Comparison of ENCODE assay signal across 26 cellular contexts in the genomic region with DNA sequence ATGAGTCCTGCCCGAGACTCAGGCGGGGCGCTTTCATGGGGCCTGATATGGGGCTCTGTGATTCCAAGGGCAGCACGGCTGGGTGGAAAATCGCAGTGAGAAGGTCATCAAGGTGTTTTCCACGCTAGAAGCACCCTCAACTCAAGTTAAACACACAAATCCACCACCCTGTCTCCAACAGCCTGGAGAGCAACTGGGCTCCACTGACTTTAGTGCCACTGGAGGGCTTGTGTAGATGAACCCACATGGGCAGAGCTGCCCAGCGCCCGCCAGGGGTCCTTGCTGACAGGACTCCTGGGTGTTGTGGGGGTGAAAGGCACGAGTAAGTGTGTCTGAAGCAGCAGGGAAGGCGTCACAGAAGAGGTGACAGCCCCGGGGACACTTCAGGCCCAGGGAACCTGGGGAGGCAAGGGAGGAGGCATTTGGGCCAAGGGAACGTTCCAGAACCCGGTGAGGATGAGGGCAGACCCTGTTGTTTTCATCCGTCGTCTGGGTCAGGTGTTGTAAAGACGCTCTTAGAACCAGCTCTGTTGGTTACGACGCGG. TPM values are rescaled to one million over a fixed set of nuclear protein-coding genes. Genes with fewer than 3 reads are reported as not detected.
DNase-seq lines count a peak whose midpoint lies in the region; ATAC-seq, FAIRE-seq and TF ChIP-seq lines count a peak whose summit lies in the region.
"Had no signal": no experiment of that assay in that cellular context is flagged by ENCODE, and none has a peak within 500 bp of the region (broad histone marks: within the 10 kb centered on the region; RNA-seq: fewer than 3 reads in every experiment).

No MANE protein-coding gene starts in this region.

- no peak overlapping the region for H2BK15ac ChIP-seq in neuronal stem cell (ENCODE audit: low read length)

- WGBS in neuronal stem cell (ENCODE audit: extremely low coverage in 2 of 2, insufficient read length in 2 of 2, insufficient replicate concordance in 1 of 2), 2 donors = no CpG with 5 or more reads among the region's 19 CpGs

- no peaks in the 10 kb centered on the region for H3K9me3 Mint-ChIP-seq in chondrocyte (ENCODE audit: low read depth)
- no peaks in the 10 kb centered on the region for H3K9me3 Mint-ChIP-seq in T-helper 2 cell treated with Interferon-gamma antibody and Interleukin-4, amounts not matched to agents 5 μg/mL and 100 μg/mL, for 36 hours
- H3K9me3 Mint-ChIP-seq: CD4-positive, alpha-beta memory T cell had no signal

- H2BK5ac ChIP-seq in neuronal stem cell (ENCODE audit: low read length) = no peak overlapping the region

- H3K27ac ChIP-seq in neuronal stem cell (replicated peaks; ENCODE audit: low read length) = no peak overlapping the region
- no peak overlapping the region for H3K27ac ChIP-seq in upper lobe of right lung
- H3K27ac ChIP-seq: GM23248, Peyer's patch, SJCRH30 had no signal

- no peak overlapping the region for H4K91ac ChIP-seq in neuronal stem cell (ENCODE audit: low read depth, low read length, poor library complexity)

- peaks cover 49% of the 10 kb centered on the region for H3K27me3 Mint-ChIP-seq in chondrocyte (ENCODE audit: low read depth)
- H3K27me3 Mint-ChIP-seq in T-helper 2 cell treated with Interferon-gamma antibody and Interleukin-4, amounts not matched to agents 5 μg/mL and 100 μg/mL, for 36 hours (ENCODE audit: low read depth) = peaks cover 5% of the 10 kb centered on the region

- H3K9me3 ChIP-seq in neuronal stem cell (replicated peaks in 1 of 2; ENCODE audit: control insufficient read depth in 2 of 2, insufficient read depth in 1 of 2, low read depth in 1 of 2, low read length in 2 of 2) (no peaks in the 10 kb centered on the region), upper lobe of right lung (no peaks in the 10 kb centered on the region)
- H3K9me3 ChIP-seq: BE2C, Caco-2, Peyer's patch, SJCRH30 had no signal

- H3K4me1 Mint-ChIP-seq in chondrocyte (ENCODE audit: low read depth) = peaks cover 4% of the 10 kb centered on the region
- peaks cover 8% of the 10 kb centered on the region for H3K4me1 Mint-ChIP-seq in T-helper 2 cell treated with Interferon-gamma antibody and Interleukin-4, amounts not matched to agents 5 μg/mL and 100 μg/mL, for 36 hours (ENCODE audit: low read depth)

- H4K8ac ChIP-seq in neuronal stem cell (ENCODE audit: low read depth, low read length) = no peak overlapping the region

- DNase-seq in left cardiac atrium (peak; percentile 17), left ventricle myocardium superior (no peak), chondrocyte (ENCODE audit: low spot score) (peak; percentile 65), neuronal stem cell (ENCODE audit: low spot score) (no peak), upper lobe of right lung (peak; percentile 48), NOMO-1 (lab: John Stamatoyannopoulos, UW; ENCODE audit: unreplicated experiment in 2 of 2) (no peak), RCC 7860 (ENCODE audit: low spot score) (no peak)
- no peak for DNase-seq in T-helper 2 cell treated with Interferon-gamma antibody and Interleukin-4, amounts not matched to agents 5 μg/mL and 100 μg/mL, for 36 hours (ENCODE audit: low spot score)
- DNase-seq: BE2C; Caco-2; CD4-positive, alpha-beta memory T cell; DMS 273 treated with DMSO at 0.1 percent for 48 hours; DMS79 treated with DMSO at 0.1 percent for 48 hours; GM23248; HCEC 1CT; Karpas-422; MV-4-11; NCI-H1105 treated with DMSO at 0.1 percent for 48 hours; NCI-H2029 treated with DMSO at 0.1 percent for 48 hours; NCI-H226; NCI-H510A treated with DMSO at 0.1 percent for 48 hours; NCI-H748 treated with DMSO at 0.1 percent for 48 hours; SJCRH30 had no signal

- peak overlapping the region; percentile 73 for H3K14ac ChIP-seq in neuronal stem cell (ENCODE audit: low read length)

- H3K4me2 ChIP-seq in neuronal stem cell (ENCODE audit: insufficient read depth, low read length, poor library complexity, severe bottlenecking) = no peak overlapping the region

- H3K23ac ChIP-seq in neuronal stem cell (ENCODE audit: low read depth, low read length, poor library complexity) = no peak overlapping the region

- ATAC-seq in left cardiac atrium (no peak), left ventricle myocardium superior (no peak), upper lobe of right lung (no peak)

- no peak overlapping the region for H3K4ac ChIP-seq in neuronal stem cell (ENCODE audit: low read length)

- no peak overlapping the region for H3K4me3 ChIP-seq in neuronal stem cell (ENCODE audit: low read length in 2 of 2)
- no peak overlapping the region for H3K4me3 ChIP-seq in upper lobe of right lung
- H3K4me3 ChIP-seq: GM23248, Peyer's patch, SJCRH30 had no signal

- H3K36me3 ChIP-seq in neuronal stem cell (replicated peaks in 1 of 2; ENCODE audit: control insufficient read depth in 2 of 2, insufficient read depth in 2 of 2, low read length in 2 of 2) (no peaks in the 10 kb centered on the region), upper lobe of right lung (no peaks in the 10 kb centered on the region)
- H3K36me3 ChIP-seq: BE2C, Peyer's patch, SJCRH30 had no signal

- H3K27ac Mint-ChIP-seq in chondrocyte (ENCODE audit: unreplicated experiment) = no peak overlapping the region
- H3K27ac Mint-ChIP-seq in T-helper 2 cell treated with Interferon-gamma antibody and Interleukin-4, amounts not matched to agents 5 μg/mL and 100 μg/mL, for 36 hours = no peak overlapping the region

- H2BK120ac ChIP-seq in neuronal stem cell (ENCODE audit: low read depth, low read length) = no peak overlapping the region

- H3K9ac ChIP-seq in neuronal stem cell (ENCODE audit: low read depth, low read length, poor library complexity) = no peak overlapping the region
- H3K9ac ChIP-seq: GM23248 had no signal

- no peak overlapping the region for H2BK12ac ChIP-seq in neuronal stem cell (ENCODE audit: low read length)

- FAIRE-seq in RCC 7860 (lab: Jason Lieb, UNC) = no peak
- FAIRE-seq: A204.1, HTR-8/SVneo had no signal

- H3K36me3 Mint-ChIP-seq in chondrocyte (ENCODE audit: low read depth) = peaks cover 3% of the 10 kb centered on the region
- no peaks in the 10 kb centered on the region for H3K36me3 Mint-ChIP-seq in T-helper 2 cell treated with Interferon-gamma antibody and Interleukin-4, amounts not matched to agents 5 μg/mL and 100 μg/mL, for 36 hours (ENCODE audit: low read depth)
- H3K36me3 Mint-ChIP-seq: CD4-positive, alpha-beta memory T cell had no signal

- peaks cover 1% of the 10 kb centered on the region for H3K79me1 ChIP-seq in neuronal stem cell (ENCODE audit: low read depth, low read length)

- H3K27me3 ChIP-seq in neuronal stem cell (ENCODE audit: control insufficient read depth in 3 of 3, insufficient read depth in 3 of 3, low read depth in 1 of 3, low read length in 3 of 3) (peaks cover 0 to 26% (median 4%) of the 10 kb centered on the region in 3 experiments), upper lobe of right lung (peaks cover 5% of the 10 kb centered on the region)
- H3K27me3 ChIP-seq: BE2C, Peyer's patch, SJCRH30 had no signal

- H3K18ac ChIP-seq in neuronal stem cell (ENCODE audit: low read length) = peak overlapping the region; percentile 39

- H2AFZ ChIP-seq in neuronal stem cell (ENCODE audit: low read length) = no peak overlapping the region
- H2AFZ ChIP-seq: GM23248 had no signal

- TF ChIP-seq CTCF in chondrocyte (IDR thresholded peaks at IDR 0.05) = no peak
- TF ChIP-seq CTCF in upper lobe of right lung (IDR thresholded peaks at IDR 0.05) = no peak

- peak overlapping the region; percentile 69 for H2AK5ac ChIP-seq in neuronal stem cell (ENCODE audit: low read depth, low read length)

- no peak overlapping the region for H3K4me3 Mint-ChIP-seq in chondrocyte (ENCODE audit: unreplicated experiment)
- H3K4me3 Mint-ChIP-seq in T-helper 2 cell treated with Interferon-gamma antibody and Interleukin-4, amounts not matched to agents 5 μg/mL and 100 μg/mL, for 36 hours = no peak overlapping the region

- H3K4me1 ChIP-seq in neuronal stem cell (ENCODE audit: control insufficient read depth in 2 of 2, insufficient read depth in 1 of 2, low read depth in 1 of 2, low read length in 2 of 2) (no peaks in the 10 kb centered on the region), upper lobe of right lung (no peaks in the 10 kb centered on the region)
- H3K4me1 ChIP-seq: BE2C, Caco-2, SJCRH30 had no signal

- intact Hi-C loops in left cardiac atrium (cut with DNase I) = no loop called here
- intact Hi-C loops in left ventricle myocardium superior (cut with micrococcal nuclease) = no loop called here
- intact Hi-C loops in upper lobe of right lung (cut with DNase I) = no loop called here

RNA-seq across cellular contexts. Expression of a gene that starts 51.8 kb away (rescaled TPM):
- total RNA-seq in left cardiac atrium (10 to 100 TPM in 1 of 2 donors, 1 to 10 TPM in 1; 9.7 to 11.7 TPM), left ventricle myocardium superior (10.2 TPM), chondrocyte (20.0 to 21.0 TPM (median 20.9 TPM) in 3 replicates), upper lobe of right lung (23.0 TPM)
- 10.5 TPM for polyA plus RNA-seq in neuronal stem cell (2013, experiment 1 of 2)
- polyA plus RNA-seq in neuronal stem cell (2013, experiment 2 of 2) = 11.0 TPM

Comparison
In these comparisons a context has a peak if more than half of its experiments do, and no peak if none do; other contexts are left out.
1. DNase-seq: peak in left cardiac atrium (single experiment), chondrocyte (single experiment) and upper lobe of right lung (single experiment); none in left ventricle myocardium superior (single experiment), neuronal stem cell (single experiment), T-helper 2 cell treated with Interferon-gamma antibody and Interleukin-4, amounts not matched to agents 5 μg/mL and 100 μg/mL, for 36 hours (single experiment), NOMO-1 (0 of 2) and RCC 7860 (single experiment).